ENCODE assay signal across 33 cellular contexts in genomic region chr11:111236355-111236754, GRCh38. TPM values are rescaled to one million over a fixed set of nuclear protein-coding genes. Genes with fewer than 3 reads are reported as not detected.
DNase-seq lines count a peak whose midpoint lies in the region; ATAC-seq, FAIRE-seq and TF ChIP-seq lines count a peak whose summit lies in the region.
"Had no signal": no experiment of that assay in that cellular context is flagged by ENCODE, and none has a peak within 500 bp of the region (broad histone marks: within the 10 kb centered on the region; RNA-seq: fewer than 3 reads in every experiment).

No MANE protein-coding gene starts in this region.

- H3K27me3 ChIP-seq in GM23338 (ENCODE audit: insufficient read depth) (no peaks in the 10 kb centered on the region), osteoblast (ENCODE audit: insufficient read depth, low read length) (peaks cover 8% of the 10 kb centered on the region)
- H3K27me3 ChIP-seq: BLaER1 treated with 17β-estradiol and CSF1 and Interleukin-3, amounts not matched to agents 10 nM and 100 nM; SJCRH30 had no signal

- H3K4me2 ChIP-seq in GM23338, result no peak overlapping the region
- H3K4me2 ChIP-seq in osteoblast (ENCODE audit: insufficient read depth, low read length), result peak overlapping the region; percentile 51
- H3K4me2 ChIP-seq: BLaER1 treated with 17β-estradiol and CSF1 and Interleukin-3, amounts not matched to agents 10 nM and 100 nM; KMS-11; smooth muscle cell had no signal

- no peak overlapping the region for H3K4me3 Mint-ChIP-seq in GM23338
- no peak overlapping the region for H3K4me3 Mint-ChIP-seq in activated CD8-positive, alpha-beta memory T cell treated with anti-CD3 and anti-CD28 coated beads, Interleukin-2, amount 10 ng/mL, durations not matched to agents 7 days and 5 days
- H3K4me3 Mint-ChIP-seq: activated CD8-positive, alpha-beta T cell treated with anti-CD3 and anti-CD28 coated beads, Interleukin-2, amount 10 ng/mL, durations not matched to agents 7 days and 5 days; activated naive CD8-positive, alpha-beta T cell treated with anti-CD3 and anti-CD28 coated beads, Interleukin-2, amount 10 ng/mL, durations not matched to agents 7 days and 5 days; dendritic cell treated with granulocyte-macrophage colony-stimulating factor and Interleukin-4, amounts not matched to agents 40 ng/mL and 50 ng/mL, for 4 days; endodermal cell; natural killer cell; T-helper 1 cell treated with Interleukin-12 subunit alpha and Interleukin-12 subunit beta and Interleukin-4 antibody, amounts not matched to agents 30 μg/mL and 1 μg/mL, for 36 hours had no signal

- no peaks in the 10 kb centered on the region for H3K9me3 Mint-ChIP-seq in GM23338
- H3K9me3 Mint-ChIP-seq in activated CD8-positive, alpha-beta memory T cell treated with anti-CD3 and anti-CD28 coated beads, Interleukin-2, amount 10 ng/mL, durations not matched to agents 7 days and 5 days (ENCODE audit: low read depth), result no peaks in the 10 kb centered on the region
- H3K9me3 Mint-ChIP-seq: activated naive CD8-positive, alpha-beta T cell treated with anti-CD3 and anti-CD28 coated beads, Interleukin-2, amount 10 ng/mL, durations not matched to agents 7 days and 5 days; dendritic cell treated with granulocyte-macrophage colony-stimulating factor and Interleukin-4, amounts not matched to agents 40 ng/mL and 50 ng/mL, for 4 days; endodermal cell; natural killer cell; T-helper 1 cell treated with Interleukin-12 subunit alpha and Interleukin-12 subunit beta and Interleukin-4 antibody, amounts not matched to agents 30 μg/mL and 1 μg/mL, for 36 hours had no signal

- no peaks in the 10 kb centered on the region for H3K4me1 Mint-ChIP-seq in GM23338
- peaks cover 6% of the 10 kb centered on the region for H3K4me1 Mint-ChIP-seq in activated CD8-positive, alpha-beta memory T cell treated with anti-CD3 and anti-CD28 coated beads, Interleukin-2, amount 10 ng/mL, durations not matched to agents 7 days and 5 days
- H3K4me1 Mint-ChIP-seq: natural killer cell had no signal

- H3K27me3 Mint-ChIP-seq in GM23338 (ENCODE audit: insufficient read depth, low read depth, poor library complexity), result no peaks in the 10 kb centered on the region
- peaks cover 41% of the 10 kb centered on the region for H3K27me3 Mint-ChIP-seq in activated CD8-positive, alpha-beta memory T cell treated with anti-CD3 and anti-CD28 coated beads, Interleukin-2, amount 10 ng/mL, durations not matched to agents 7 days and 5 days

- no peaks in the 10 kb centered on the region for H3K4me1 ChIP-seq in GM23338 (ENCODE audit: insufficient read depth)
- no peaks in the 10 kb centered on the region for H3K4me1 ChIP-seq in osteoblast (ENCODE audit: insufficient read depth, low read length)
- H3K4me1 ChIP-seq: esophagus muscularis mucosa, SJCRH30 had no signal

- ATAC-seq in GM23338 (no peak), GM21529 (IDR thresholded peaks at IDR 0.05; ENCODE audit: unreplicated experiment) (no peak), HG02678 (IDR thresholded peaks at IDR 0.05; ENCODE audit: unreplicated experiment) (no peak), GM18861 (IDR thresholded peaks at IDR 0.05; ENCODE audit: unreplicated experiment) (no peak)
- no peak for ATAC-seq in activated CD8-positive, alpha-beta memory T cell treated with anti-CD3 and anti-CD28 coated beads, Interleukin-2, amount 10 ng/mL, durations not matched to agents 7 days and 5 days
- ATAC-seq: activated CD8-positive, alpha-beta T cell treated with anti-CD3 and anti-CD28 coated beads, Interleukin-2, amount 10 ng/mL, durations not matched to agents 7 days and 5 days; left ventricle myocardium superior; natural killer cell had no signal

- TF ChIP-seq CTCF in GM23338 (conservative IDR thresholded peaks at IDR 0.05; ENCODE audit: low read depth in 2 of 2), result no peak
- TF ChIP-seq CTCF in osteoblast (IDR thresholded peaks at IDR 0.05; ENCODE audit: extremely low read depth, low read depth, low read length), result no peak

- H3K36me3 Mint-ChIP-seq in GM23338 (ENCODE audit: low read depth), result no peaks in the 10 kb centered on the region
- H3K36me3 Mint-ChIP-seq in activated CD8-positive, alpha-beta memory T cell treated with anti-CD3 and anti-CD28 coated beads, Interleukin-2, amount 10 ng/mL, durations not matched to agents 7 days and 5 days, result no peaks in the 10 kb centered on the region
- H3K36me3 Mint-ChIP-seq: activated naive CD8-positive, alpha-beta T cell treated with anti-CD3 and anti-CD28 coated beads, Interleukin-2, amount 10 ng/mL, durations not matched to agents 7 days and 5 days; natural killer cell had no signal

- no peaks in the 10 kb centered on the region for H3K9me3 ChIP-seq in osteoblast (ENCODE audit: low read depth, low read length)
- H3K9me3 ChIP-seq: BLaER1 treated with 17β-estradiol and CSF1 and Interleukin-3, amounts not matched to agents 10 nM and 100 nM; esophagus muscularis mucosa; SJCRH30 had no signal

- no peak overlapping the region for H3K4me3 ChIP-seq in GM23338
- H3K4me3 ChIP-seq in osteoblast (ENCODE audit: insufficient read depth, low read length), result peak overlapping the region; percentile 32
- H3K4me3 ChIP-seq: BLaER1 treated with 17β-estradiol and CSF1 and Interleukin-3, amounts not matched to agents 10 nM and 100 nM; esophagus muscularis mucosa; SJCRH30; smooth muscle cell had no signal

- H4K20me1 ChIP-seq in GM23338 (replicated peaks; ENCODE audit: insufficient read depth) (no peaks in the 10 kb centered on the region), osteoblast (ENCODE audit: insufficient read depth, low read length) (no peaks in the 10 kb centered on the region)
- H4K20me1 ChIP-seq: BLaER1 treated with 17β-estradiol and CSF1 and Interleukin-3, amounts not matched to agents 10 nM and 100 nM had no signal

- CTCF ChIA-PET in activated CD8-positive, alpha-beta memory T cell treated with anti-CD3 and anti-CD28 coated beads, Interleukin-2, amount 10 ng/mL, durations not matched to agents 7 days and 5 days (lab: Charles Lee), result no interaction called here

- no peaks in the 10 kb centered on the region for H3F3A ChIP-seq in GM23338 (replicated peaks; ENCODE audit: low read depth)

- H3K36me3 ChIP-seq in GM23338 (ENCODE audit: insufficient read depth), result no peaks in the 10 kb centered on the region
- no peaks in the 10 kb centered on the region for H3K36me3 ChIP-seq in osteoblast (ENCODE audit: insufficient read depth, low read length)
- H3K36me3 ChIP-seq: BLaER1 treated with 17β-estradiol and CSF1 and Interleukin-3, amounts not matched to agents 10 nM and 100 nM; esophagus muscularis mucosa; SJCRH30 had no signal

- peak overlapping the region; percentile 25; the same call in 1 of the 2 replicates for H2AFZ ChIP-seq in GM23338
- H2AFZ ChIP-seq in osteoblast (ENCODE audit: low read length), result peak overlapping the region; percentile 42

- peak; percentile 91 for FAIRE-seq in endometrium (lab: Jason Lieb, UNC)

- no peaks in the 10 kb centered on the region for H3K9me2 ChIP-seq in GM23338 (ENCODE audit: insufficient read depth)

- no peak overlapping the region for H3K27ac Mint-ChIP-seq in GM23338
- no peak overlapping the region for H3K27ac Mint-ChIP-seq in activated CD8-positive, alpha-beta memory T cell treated with anti-CD3 and anti-CD28 coated beads, Interleukin-2, amount 10 ng/mL, durations not matched to agents 7 days and 5 days
- H3K27ac Mint-ChIP-seq: activated CD8-positive, alpha-beta T cell treated with anti-CD3 and anti-CD28 coated beads, Interleukin-2, amount 10 ng/mL, durations not matched to agents 7 days and 5 days; activated naive CD8-positive, alpha-beta T cell treated with anti-CD3 and anti-CD28 coated beads, Interleukin-2, amount 10 ng/mL, durations not matched to agents 7 days and 5 days; dendritic cell treated with granulocyte-macrophage colony-stimulating factor and Interleukin-4, amounts not matched to agents 40 ng/mL and 50 ng/mL, for 4 days; endodermal cell; natural killer cell; T-helper 1 cell treated with Interleukin-12 subunit alpha and Interleukin-12 subunit beta and Interleukin-4 antibody, amounts not matched to agents 30 μg/mL and 1 μg/mL, for 36 hours had no signal

- DNase-seq in GM23338 (ENCODE audit: low spot score), result no peak
- DNase-seq in OCI-M1 (lab: John Stamatoyannopoulos, UW), result peak; percentile 39
- DNase-seq in osteoblast (ENCODE audit: insufficient read length, low spot score, missing footprints), result no peak
- DNase-seq in activated CD8-positive, alpha-beta memory T cell treated with anti-CD3 and anti-CD28 coated beads, Interleukin-2, amount 10 ng/mL, durations not matched to agents 7 days and 5 days, result no peak
- DNase-seq: activated CD8-positive, alpha-beta T cell treated with anti-CD3 and anti-CD28 coated beads, Interleukin-2, amount 10 ng/mL, durations not matched to agents 7 days and 5 days; activated effector memory CD4-positive, alpha-beta T cell treated with anti-CD3 and anti-CD28 coated beads, Interleukin-2, amount 50 U/mL, for 16 hours; activated naive CD8-positive, alpha-beta T cell treated with anti-CD3 and anti-CD28 coated beads, Interleukin-2, amount 10 ng/mL, durations not matched to agents 7 days and 5 days; activated T-cell treated with anti-CD3 and anti-CD28 coated beads for 4 hours; caudate nucleus; endodermal cell; hippocampal formation; left ventricle myocardium superior; natural killer cell; NCI-H1436 treated with DMSO at 0.1 percent for 48 hours; NK-92 treated with Interleukin-12 subunit alpha and Interleukin-12 subunit beta, amount 100 ng/mL, for 24 hours; SJCRH30; stimulated activated CD4-positive, alpha-beta T cell treated with anti-CD3 and anti-CD28 coated beads, Interleukin-2, amount 100 ng/mL, for 24 hours; trophoblast cell had no signal

- no peak overlapping the region for H3K27ac ChIP-seq in GM23338 (ENCODE audit: low read depth)
- H3K27ac ChIP-seq in osteoblast (ENCODE audit: low read depth, low read length), result no peak overlapping the region
- H3K27ac ChIP-seq: BLaER1 treated with 17β-estradiol and CSF1 and Interleukin-3, amounts not matched to agents 10 nM and 100 nM; esophagus muscularis mucosa; KMS-11; SJCRH30 had no signal

- H3K79me2 ChIP-seq in GM23338 (replicated peaks; ENCODE audit: insufficient read depth), result no peaks in the 10 kb centered on the region
- H3K79me2 ChIP-seq in osteoblast (ENCODE audit: insufficient read depth, low read length), result no peaks in the 10 kb centered on the region

TF ChIP-seq in GM23338, 12 proteins besides CTCF, POLR2A, EP300 and RAD21 (continues in another document):
- TF ChIP-seq NANOG (IDR thresholded peaks at IDR 0.05; ENCODE audit: borderline replicate concordance), result no peak
- no peak for TF ChIP-seq EZH2 (IDR thresholded peaks at IDR 0.05; ENCODE audit: low read depth, unreplicated experiment)
- no peak for TF ChIP-seq ZNF331 (CRISPR knock-in tag; IDR thresholded peaks at IDR 0.05; ENCODE audit: low read depth)

RNA-seq across cellular contexts. Expression of gene POU2AF2, which starts 9.2 kb away (rescaled TPM):
- not detected in 2 replicates for total RNA-seq in GM23338 (2014; rRNA removed; shearing (Covaris generic))
- not detected in 2 replicates for polyA plus RNA-seq in GM23338 (2016; fragmentation: Nextera tagmentation; extraction: Ambion mirVana)
- not detected in 2 replicates for total RNA-seq in osteoblast
- total RNA-seq in activated CD8-positive, alpha-beta memory T cell treated with anti-CD3 and anti-CD28 coated beads, Interleukin-2, amount 10 ng/mL, durations not matched to agents 7 days and 5 days, result not detected
- total RNA-seq: activated CD8-positive, alpha-beta T cell treated with anti-CD3 and anti-CD28 coated beads, Interleukin-2, amount 10 ng/mL, durations not matched to agents 7 days and 5 days; activated naive CD8-positive, alpha-beta T cell treated with anti-CD3 and anti-CD28 coated beads, Interleukin-2, amount 10 ng/mL, durations not matched to agents 7 days and 5 days; Daoy; endodermal cell; left ventricle myocardium superior; natural killer cell; NCI-H460; omental fat pad; RPMI7951; SJCRH30; smooth muscle cell had no signal
- polyA plus RNA-seq: AG04450, smooth muscle cell had no signal
